Comparison of ENCODE assay signal across 20 cellular contexts in genomic region chr10:125797999-125798662, GRCh38. TPM values are rescaled to one million over a fixed set of nuclear protein-coding genes. Genes with fewer than 3 reads are reported as not detected.
A peak's percentile ranks its signal among the peaks of the same experiment; 100 is the strongest.
DNase-seq lines count a peak whose midpoint lies in the region; ATAC-seq and TF ChIP-seq lines count a peak whose summit lies in the region.
"Had no signal": no experiment of that assay in that cellular context is flagged by ENCODE, and none has a peak within 500 bp of the region (broad histone marks: within the 10 kb centered on the region; RNA-seq: fewer than 3 reads in every experiment).

No MANE protein-coding gene starts in this region.

- no peak for ATAC-seq in activated CD8-positive, alpha-beta T cell treated with anti-CD3 and anti-CD28 coated beads, Interleukin-2, amount 10 ng/mL, durations not matched to agents 7 days and 5 days
- no peak for ATAC-seq in activated CD8-positive, alpha-beta T cell treated with anti-CD3 and anti-CD28 coated beads for 36 hours
- no peak for ATAC-seq in GM18907 (IDR thresholded peaks at IDR 0.05; ENCODE audit: unreplicated experiment)
- no peak for ATAC-seq in GM21381 (IDR thresholded peaks at IDR 0.05; ENCODE audit: unreplicated experiment)
- ATAC-seq: K562 had no signal

- H3K36me3 Mint-ChIP-seq in activated CD8-positive, alpha-beta T cell treated with anti-CD3 and anti-CD28 coated beads, Interleukin-2, amount 10 ng/mL, durations not matched to agents 7 days and 5 days (ENCODE audit: low read depth): peaks cover 13% of the 10 kb centered on the region
- H3K36me3 Mint-ChIP-seq in activated CD8-positive, alpha-beta T cell treated with anti-CD3 and anti-CD28 coated beads for 36 hours (ENCODE audit: low read depth): peaks cover 2% of the 10 kb centered on the region

- POLR2A ChIA-PET in activated CD8-positive, alpha-beta T cell treated with anti-CD3 and anti-CD28 coated beads, Interleukin-2, amount 10 ng/mL, durations not matched to agents 7 days and 5 days (lab: Charles Lee): no interaction called here
- POLR2A ChIA-PET in activated CD8-positive, alpha-beta T cell treated with anti-CD3 and anti-CD28 coated beads for 36 hours (lab: Charles Lee): no interaction called here

- DNase-seq in activated CD8-positive, alpha-beta T cell treated with anti-CD3 and anti-CD28 coated beads, Interleukin-2, amount 10 ng/mL, durations not matched to agents 7 days and 5 days: no peak
- no peak for DNase-seq in activated CD8-positive, alpha-beta T cell treated with anti-CD3 and anti-CD28 coated beads for 36 hours
- DNase-seq in NCI-H2107 treated with DMSO at 0.1 percent for 48 hours (lab: John Stamatoyannopoulos, UW; ENCODE audit: unreplicated experiment): peak; percentile 9
- peak; percentile 53 for DNase-seq in left kidney (ENCODE audit: low read depth, low spot score)
- DNase-seq in stimulated activated CD4-positive, alpha-beta T cell treated with anti-CD3 and anti-CD28 coated beads, Interleukin-15, amount 100 ng/mL, for 24 hours: no peak
- DNase-seq: GDM1, GOT3, NCI-H1105 treated with DMSO at 0.1 percent for 48 hours, NCI-H1694, NCI-H2171, NCI-H69, Peyer's patch had no signal

- H3K9me3 Mint-ChIP-seq in activated CD8-positive, alpha-beta T cell treated with anti-CD3 and anti-CD28 coated beads, Interleukin-2, amount 10 ng/mL, durations not matched to agents 7 days and 5 days (ENCODE audit: insufficient read depth): no peaks in the 10 kb centered on the region
- H3K9me3 Mint-ChIP-seq in activated CD8-positive, alpha-beta T cell treated with anti-CD3 and anti-CD28 coated beads for 36 hours: no peaks in the 10 kb centered on the region

- CTCF ChIA-PET in activated CD8-positive, alpha-beta T cell treated with anti-CD3 and anti-CD28 coated beads, Interleukin-2, amount 10 ng/mL, durations not matched to agents 7 days and 5 days (lab: Charles Lee): no interaction called here
- CTCF ChIA-PET in activated CD8-positive, alpha-beta T cell treated with anti-CD3 and anti-CD28 coated beads for 36 hours (lab: Charles Lee): no interaction called here

- peak overlapping the region; percentile 12 for H3K27ac Mint-ChIP-seq in activated CD8-positive, alpha-beta T cell treated with anti-CD3 and anti-CD28 coated beads, Interleukin-2, amount 10 ng/mL, durations not matched to agents 7 days and 5 days
- no peak overlapping the region for H3K27ac Mint-ChIP-seq in activated CD8-positive, alpha-beta T cell treated with anti-CD3 and anti-CD28 coated beads for 36 hours

- no peaks in the 10 kb centered on the region for H3K27me3 Mint-ChIP-seq in activated CD8-positive, alpha-beta T cell treated with anti-CD3 and anti-CD28 coated beads, Interleukin-2, amount 10 ng/mL, durations not matched to agents 7 days and 5 days (ENCODE audit: low read depth)
- no peaks in the 10 kb centered on the region for H3K27me3 Mint-ChIP-seq in activated CD8-positive, alpha-beta T cell treated with anti-CD3 and anti-CD28 coated beads for 36 hours

- intact Hi-C loops in activated CD8-positive, alpha-beta T cell treated with anti-CD3 and anti-CD28 coated beads for 36 hours (cut with micrococcal nuclease): no loop called here

- no peak overlapping the region for H3K4me3 Mint-ChIP-seq in activated CD8-positive, alpha-beta T cell treated with anti-CD3 and anti-CD28 coated beads, Interleukin-2, amount 10 ng/mL, durations not matched to agents 7 days and 5 days
- no peak overlapping the region for H3K4me3 Mint-ChIP-seq in activated CD8-positive, alpha-beta T cell treated with anti-CD3 and anti-CD28 coated beads for 36 hours

- no peaks in the 10 kb centered on the region for H3K4me1 Mint-ChIP-seq in activated CD8-positive, alpha-beta T cell treated with anti-CD3 and anti-CD28 coated beads, Interleukin-2, amount 10 ng/mL, durations not matched to agents 7 days and 5 days (ENCODE audit: low read depth)
- H3K4me1 Mint-ChIP-seq in activated CD8-positive, alpha-beta T cell treated with anti-CD3 and anti-CD28 coated beads for 36 hours (ENCODE audit: low read depth): peaks cover 4% of the 10 kb centered on the region

- TF ChIP-seq CTCF in activated CD8-positive, alpha-beta T cell treated with anti-CD3 and anti-CD28 coated beads for 36 hours (IDR thresholded peaks at IDR 0.05): no peak

- H3K27ac ChIP-seq in temporal lobe (ENCODE audit: low read depth, low read length): peak overlapping the region; percentile 25
- H3K27ac ChIP-seq: BLaER1 treated with 17β-estradiol and CSF1 and Interleukin-3, amounts not matched to agents 10 nM and 100 nM; Peyer's patch had no signal

RNA-seq across cellular contexts. Expression of gene MMP21, which starts 22.5 kb away (rescaled TPM):
- total RNA-seq in activated CD8-positive, alpha-beta T cell treated with anti-CD3 and anti-CD28 coated beads, Interleukin-2, amount 10 ng/mL, durations not matched to agents 7 days and 5 days: not detected
- not detected for total RNA-seq in activated CD8-positive, alpha-beta T cell treated with anti-CD3 and anti-CD28 coated beads for 36 hours
- total RNA-seq in temporal lobe: 0.25 TPM
- total RNA-seq: A673, Daoy, K562, SK-MEL-5 had no signal

RNA-seq across cellular contexts. Expression of gene UROS, which starts 24.9 kb away (rescaled TPM):
- total RNA-seq in activated CD8-positive, alpha-beta T cell treated with anti-CD3 and anti-CD28 coated beads, Interleukin-2, amount 10 ng/mL, durations not matched to agents 7 days and 5 days: 10 to 100 TPM; 42.3 to 45.7 TPM
- total RNA-seq in activated CD8-positive, alpha-beta T cell treated with anti-CD3 and anti-CD28 coated beads for 36 hours: 10 to 100 TPM; 30.9 to 35.4 TPM
- total RNA-seq in temporal lobe: 36.9 TPM

RNA-seq across cellular contexts. Expression of gene BCCIP, which starts 25.2 kb away (rescaled TPM):
- 10 to 100 TPM; 59.8 to 66.0 TPM for total RNA-seq in activated CD8-positive, alpha-beta T cell treated with anti-CD3 and anti-CD28 coated beads, Interleukin-2, amount 10 ng/mL, durations not matched to agents 7 days and 5 days
- total RNA-seq in activated CD8-positive, alpha-beta T cell treated with anti-CD3 and anti-CD28 coated beads for 36 hours: 100 to 1,000 TPM; 113 to 117 TPM
- 28.5 TPM for total RNA-seq in temporal lobe

Comparison
In these comparisons a context has a peak if more than half of its experiments do, and no peak if none do; other contexts are left out.
1. DNase-seq: peak in NCI-H2107 treated with DMSO at 0.1 percent for 48 hours (single experiment) and left kidney (single experiment); none in activated CD8-positive, alpha-beta T cell treated with anti-CD3 and anti-CD28 coated beads, Interleukin-2, amount 10 ng/mL, durations not matched to agents 7 days and 5 days (single experiment), activated CD8-positive, alpha-beta T cell treated with anti-CD3 and anti-CD28 coated beads for 36 hours (single experiment) and stimulated activated CD4-positive, alpha-beta T cell treated with anti-CD3 and anti-CD28 coated beads, Interleukin-15, amount 100 ng/mL, for 24 hours (single experiment).